Comparison of ENCODE assay signal across 8 cellular contexts in the genomic region with DNA sequence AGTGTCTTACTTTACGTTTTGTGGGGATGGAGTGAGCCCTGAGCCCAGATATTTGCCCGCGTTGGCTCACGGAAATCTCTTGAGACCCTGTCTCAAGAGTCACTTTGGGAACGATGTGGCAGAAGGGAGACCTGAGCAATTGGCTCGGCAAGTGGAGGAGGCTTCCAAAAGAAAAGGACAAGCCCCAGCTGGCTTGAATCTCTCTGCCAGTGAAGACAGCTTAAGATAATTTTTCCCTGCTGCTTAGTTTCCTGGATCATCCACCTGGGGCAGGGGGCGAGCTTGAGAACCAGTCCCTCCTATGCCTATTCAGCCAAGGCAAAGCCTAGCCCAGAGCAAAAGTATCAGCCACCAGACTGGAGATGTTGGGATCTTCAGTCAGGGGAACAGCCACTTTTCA. TPM values are rescaled to one million over a fixed set of nuclear protein-coding genes. Genes with fewer than 3 reads are reported as not detected.
DNase-seq lines count a peak whose midpoint lies in the region; ATAC-seq, FAIRE-seq and TF ChIP-seq lines count a peak whose summit lies in the region.

No MANE protein-coding gene starts in this region.

- peak overlapping the region; percentile 84 for H3K27ac ChIP-seq in mammary epithelial cell (ENCODE audit: insufficient read depth, low read depth, low read length)

- H3K4me2 ChIP-seq in mammary epithelial cell (ENCODE audit: insufficient read depth, low read depth, low read length): peak overlapping the region; percentile 73

- FAIRE-seq in frontal cortex (lab: Jason Lieb, UNC): no peak

- peak; percentile 43 for DNase-seq in G401 (ENCODE audit: low spot score)
- DNase-seq in NCI-H146 (lab: John Stamatoyannopoulos, UW): peak; percentile 32
- peak; percentile 12 for DNase-seq in mammary epithelial cell
- DNase-seq in memory B cell (ENCODE audit: low spot score in 2 of 2): peak in 1 of 2 donors; percentile 14
- DNase-seq in frontal cortex (ENCODE audit: low spot score in 2 of 2): no peak
- no peak for DNase-seq in NCI-H1092 treated with DMSO at 0.1 percent for 48 hours (lab: John Stamatoyannopoulos, UW)
- no peak for DNase-seq in NCI-H2081 treated with DMSO at 0.1 percent for 48 hours (lab: John Stamatoyannopoulos, UW)

- no peak for TF ChIP-seq CTCF in mammary epithelial cell (conservative IDR thresholded peaks at IDR 0.05 in 1 of 2, IDR thresholded peaks at IDR 0.05 in 1 of 2; ENCODE audit: extremely low read depth in 1 of 2, insufficient read depth in 1 of 2, low read depth in 1 of 2, low read length in 2 of 2)

- CTCF ChIA-PET in mammary epithelial cell (lab: Charles Lee; ENCODE audit: low non-redundant PET): interaction anchor here (0.5 to 0.6 kb wide), 2 partner anchors 127 to 1397 kb away, joined by 3 to 6 read pairs; no protein-coding TSS in a partner anchor

- H3K79me2 ChIP-seq in mammary epithelial cell (ENCODE audit: insufficient read depth, low read length): peaks cover 44% of the 10 kb centered on the region

- peak overlapping the region; percentile 67 to 96 (median 86) for H3K4me3 ChIP-seq in mammary epithelial cell (replicated peaks in 1 of 3; ENCODE audit: insufficient read depth in 1 of 3, low read depth in 2 of 3, low read length in 3 of 3)

- peak overlapping the region; percentile 88 for H3K4me3 Mint-ChIP-seq in memory B cell

- intact Hi-C loops in mammary epithelial cell (cut with micrococcal nuclease): no loop called here

- no peaks in the 10 kb centered on the region for H3K36me3 ChIP-seq in mammary epithelial cell (ENCODE audit: insufficient read depth, low read length)

- peaks cover 4% of the 10 kb centered on the region for H3K9me3 Mint-ChIP-seq in memory B cell

- H4K20me1 ChIP-seq in mammary epithelial cell (ENCODE audit: insufficient read depth, low read length): no peaks in the 10 kb centered on the region

- H3K4me1 ChIP-seq in mammary epithelial cell (ENCODE audit: insufficient read depth, low read length): peaks cover 13% of the 10 kb centered on the region

- peaks cover 15% of the 10 kb centered on the region for H3K4me1 Mint-ChIP-seq in memory B cell

- H2AFZ ChIP-seq in mammary epithelial cell (ENCODE audit: low read depth, low read length): peak overlapping the region; percentile 97

- H3K27me3 Mint-ChIP-seq in memory B cell: no peaks in the 10 kb centered on the region

- peak overlapping the region; percentile 94 for H3K27ac Mint-ChIP-seq in memory B cell

- peak overlapping the region; percentile 93 for H3K9ac ChIP-seq in mammary epithelial cell (ENCODE audit: insufficient read depth, low read length)

- in situ Hi-C loops in G401 (cut with HindIII; ENCODE audit: low sequenced_read_pairs) (no loop called here), mammary epithelial cell (cut with MboI; ENCODE audit: low sequenced_read_pairs in 2 of 2) (no loop called here)

- TSS peak; percentile 49 for BruUV-seq in mammary epithelial cell (replicated peaks; lab: Mats Ljungman, UMichigan)

- ATAC-seq in memory B cell (ENCODE audit: low read depth) (no peak), GM21367 (IDR thresholded peaks at IDR 0.05; ENCODE audit: unreplicated experiment) (no peak)

- WGBS in mammary epithelial cell (ENCODE audit: low coverage, missing lambda C conversion rate): 0% methylated on average over 6 of the region's 7 CpGs

- peaks cover 3% of the 10 kb centered on the region for H3K36me3 Mint-ChIP-seq in memory B cell

- H3K9me3 ChIP-seq in mammary epithelial cell (replicated peaks; ENCODE audit: insufficient read depth, low read length): no peaks in the 10 kb centered on the region

- dilution Hi-C loops in mammary epithelial cell (cut with HindIII; ENCODE audit: low sequenced_read_pairs): no loop called here

- H3K27me3 ChIP-seq in mammary epithelial cell (ENCODE audit: insufficient read depth, low read length): no peaks in the 10 kb centered on the region

RNA-seq across cellular contexts. Expression of gene SEC22A, which starts 0.7 kb away (rescaled TPM):
- total RNA-seq in G401 (2014; rRNA removed; shearing (Covaris generic)): 20.6 and 25.6 TPM in 2 replicates
- total RNA-seq in mammary epithelial cell: 10 to 100 TPM; 22.7 to 41.2 TPM
- 28.1 TPM for polyA plus RNA-seq in mammary epithelial cell
- polyA minus RNA-seq in mammary epithelial cell: 33.3 TPM
- total RNA-seq in frontal cortex: 65.2 TPM

Comparison
In these comparisons a context has a peak if more than half of its experiments do, and no peak if none do; other contexts are left out.
1. DNase-seq: peak in G401 (single experiment), NCI-H146 (single experiment) and mammary epithelial cell (single experiment); none in frontal cortex (0 of 2), NCI-H1092 treated with DMSO at 0.1 percent for 48 hours (single experiment) and NCI-H2081 treated with DMSO at 0.1 percent for 48 hours (single experiment).